Comparison of ENCODE assay signal across 1 cellular context in the genomic region with DNA sequence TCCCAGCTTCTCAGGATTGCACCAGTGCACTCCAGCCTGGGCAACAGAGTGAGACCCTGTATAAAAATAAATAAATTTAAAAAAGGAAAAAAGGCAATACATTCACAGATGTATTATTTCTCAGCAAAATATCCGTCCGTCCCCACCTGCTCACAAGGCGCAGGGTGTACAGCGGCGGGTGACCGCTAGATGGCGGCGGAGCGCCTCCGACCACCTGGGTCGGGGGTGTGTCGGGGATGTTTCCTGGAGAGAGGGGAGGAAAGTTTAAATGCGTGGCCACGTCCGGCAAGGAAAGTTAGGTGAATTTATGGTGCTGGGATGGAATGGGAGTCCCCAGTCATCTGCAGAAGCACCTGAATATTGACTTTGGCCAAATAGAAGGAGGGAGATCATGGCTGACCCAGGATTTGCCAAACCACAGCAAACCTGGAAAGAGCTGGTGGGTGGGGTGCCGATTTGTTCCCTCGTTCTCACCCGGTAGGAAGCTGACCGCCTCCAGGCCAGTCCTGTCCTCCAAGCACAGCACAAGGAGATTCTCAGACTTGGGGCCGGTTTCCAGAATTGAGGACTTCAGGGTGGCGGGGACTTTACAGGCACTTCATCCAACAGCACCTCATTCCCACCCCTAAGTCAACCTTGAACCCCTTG.
TF ChIP-seq lines count a peak whose summit lies in the region.

No MANE protein-coding gene starts in this region.

TF ChIP-seq in H1, 55 proteins besides CTCF, POLR2A, EP300 and RAD21 (continued from another document):
- no peak for TF ChIP-seq FOSL1 (IDR thresholded peaks at IDR 0.05; ENCODE audit: insufficient read depth, low read depth, low read length)
- TF ChIP-seq ATF2 (IDR thresholded peaks at IDR 0.05; ENCODE audit: low read length), result no peak
- no peak for TF ChIP-seq JUND (IDR thresholded peaks at IDR 0.05; ENCODE audit: low read length)
